Comparison of ENCODE assay signal across 7 cellular contexts in the genomic region with DNA sequence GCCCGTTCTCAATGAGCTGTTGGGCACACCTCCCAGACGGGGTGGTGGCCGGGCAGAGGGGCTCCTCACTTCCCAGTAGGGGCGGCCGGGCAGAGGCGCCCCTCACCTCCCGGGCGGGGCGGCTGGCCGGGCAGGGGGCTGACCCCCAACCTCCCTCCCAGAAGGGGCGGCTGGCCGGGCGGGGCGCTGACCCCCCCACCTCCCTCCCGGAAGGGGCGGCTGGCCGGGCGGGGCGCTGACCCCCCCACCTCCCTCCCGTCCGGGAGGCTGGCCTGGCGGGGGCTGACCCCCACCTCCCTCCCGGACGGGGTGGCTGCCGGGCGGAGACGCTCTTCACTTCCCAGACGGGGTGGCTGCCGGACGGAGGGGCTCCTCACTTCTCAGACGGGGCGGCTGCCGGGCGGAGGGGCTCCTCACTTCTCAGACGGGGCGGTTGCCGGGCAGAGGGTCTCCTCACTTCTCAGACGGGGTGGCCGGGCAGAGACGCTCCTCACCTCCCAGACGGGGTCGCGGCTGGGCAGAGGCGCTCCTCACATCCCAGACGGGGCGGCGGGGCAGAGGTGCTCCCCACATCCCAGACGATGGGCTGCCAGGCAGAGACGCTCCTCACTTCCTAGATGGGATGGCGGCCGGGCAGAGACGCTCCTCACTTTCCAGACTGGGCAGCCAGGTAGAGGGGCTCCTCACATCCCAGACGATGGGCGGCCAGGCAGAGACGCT. TPM values are rescaled to one million over a fixed set of nuclear protein-coding genes. Genes with fewer than 3 reads are reported as not detected.
DNase-seq lines count a peak whose midpoint lies in the region; ATAC-seq, FAIRE-seq and TF ChIP-seq lines count a peak whose summit lies in the region.
"Not testable (repeated sequence)": the region's sequence is repeated elsewhere in the genome, so short reads cannot be mapped to it uniquely, and the experiment has no call there.

No MANE protein-coding gene starts in this region.

- peaks cover 18% of the 10 kb centered on the region for H3K79me2 ChIP-seq in HepG2 (ENCODE audit: insufficient read depth, low read length)

- not testable (repeated sequence) for TF ChIP-seq EP300 in HepG2 (IDR thresholded peaks at IDR 0.05; ENCODE audit: low read depth in 2 of 2, low read length in 2 of 2); HepG2 (CRISPR knock-in tag; IDR thresholded peaks at IDR 0.05; ENCODE audit: borderline replicate concordance)

- peak overlapping the region; percentile 78 for H3K4me3 Mint-ChIP-seq in Calu3 (ENCODE audit: low read depth, unreplicated experiment)
- H3K4me3 Mint-ChIP-seq in T-helper 17 cell: peak overlapping the region; percentile 79
- peak overlapping the region; percentile 80 for H3K4me3 Mint-ChIP-seq in activated CD8-positive, alpha-beta T cell treated with anti-CD3 and anti-CD28 coated beads for 36 hours
- H3K4me3 Mint-ChIP-seq in activated naive CD4-positive, alpha-beta T cell treated with anti-CD3 and anti-CD28 coated beads for 36 hours: peak overlapping the region; percentile 84
- peak overlapping the region; percentile 82 for H3K4me3 Mint-ChIP-seq in stimulated activated effector memory CD8-positive, alpha-beta T cell treated with anti-CD3 and anti-CD28 coated beads, Interleukin-12 subunit alpha, Interleukin-12 subunit beta, amount 100 ng/mL, for 72 hours

- not testable (repeated sequence) for H3K4me2 ChIP-seq in HepG2 (ENCODE audit: low read depth, low read length)

- ATAC-seq in T-helper 17 cell; activated CD8-positive, alpha-beta T cell treated with anti-CD3 and anti-CD28 coated beads for 36 hours; HepG2; stimulated activated effector memory CD8-positive, alpha-beta T cell treated with anti-CD3 and anti-CD28 coated beads, Interleukin-12 subunit alpha, Interleukin-12 subunit beta, amount 100 ng/mL, for 72 hours: not testable (repeated sequence)

- in situ Hi-C loops in HepG2 (cut with HindIII; ENCODE audit: extremely low pct_ligation_motif_present, low pct_unique_long_range_greater_than_20kb): loop anchor here (25.0 kb wide), 1 partner anchor 687 kb away; no protein-coding TSS in a partner anchor

- H3K9ac ChIP-seq in HepG2 (ENCODE audit: insufficient read depth, low read depth, low read length): not testable (repeated sequence)

- H3K9me3 ChIP-seq in T-helper 17 cell (ENCODE audit: control insufficient read depth, low read length, poor library complexity, severe bottlenecking); HepG2 (ENCODE audit: low read length): not testable (repeated sequence)

- not testable (repeated sequence) for H3K27me3 ChIP-seq in HepG2 (ENCODE audit: control insufficient read depth in 1 of 2, insufficient read depth in 2 of 2, low read length in 2 of 2)

- H4K20me1 ChIP-seq in HepG2 (ENCODE audit: insufficient read depth, low read length): not testable (repeated sequence)

- not testable (repeated sequence) for TF ChIP-seq CTCF in Calu3 (IDR thresholded peaks at IDR 0.05; ENCODE audit: unreplicated experiment); activated CD8-positive, alpha-beta T cell treated with anti-CD3 and anti-CD28 coated beads for 36 hours (IDR thresholded peaks at IDR 0.05); coronary artery (IDR thresholded peaks at IDR 0.05); HepG2 (CRISPR knock-in tag; IDR thresholded peaks at IDR 0.05)

- H3K27ac ChIP-seq in coronary artery; HepG2 (ENCODE audit: extremely low read length, insufficient read depth, low read length): not testable (repeated sequence)

- not testable (repeated sequence) for H3K27ac Mint-ChIP-seq in Calu3 (ENCODE audit: unreplicated experiment); T-helper 17 cell; activated CD8-positive, alpha-beta T cell treated with anti-CD3 and anti-CD28 coated beads for 36 hours; activated naive CD4-positive, alpha-beta T cell treated with anti-CD3 and anti-CD28 coated beads for 36 hours; stimulated activated effector memory CD8-positive, alpha-beta T cell treated with anti-CD3 and anti-CD28 coated beads, Interleukin-12 subunit alpha, Interleukin-12 subunit beta, amount 100 ng/mL, for 72 hours

- peaks cover 45% of the 10 kb centered on the region for H3K4me1 ChIP-seq in HepG2 (ENCODE audit: insufficient read depth, low read length)

- TF ChIP-seq POLR2A in HepG2 (IDR thresholded peaks at IDR 0.05; ENCODE audit: insufficient read depth in 1 of 2, low read depth in 2 of 2, low read length in 2 of 2): not testable (repeated sequence)

- FAIRE-seq in HepG2 (lab: Jason Lieb, UNC): not testable (repeated sequence)

- TF ChIP-seq RAD21 in HepG2 (CRISPR knock-in tag; IDR thresholded peaks at IDR 0.05): not testable (repeated sequence)

- CTCF ChIA-PET in Calu3 (lab: Charles Lee): interaction anchor here (0.6 kb wide), 1 partner anchor 750 kb away, joined by 3 read pairs; no protein-coding TSS in a partner anchor
- CTCF ChIA-PET in activated CD8-positive, alpha-beta T cell treated with anti-CD3 and anti-CD28 coated beads for 36 hours (lab: Charles Lee): interaction anchor here (2.5 kb wide), 1 partner anchor 10 kb away, joined by 12 read pairs; no protein-coding TSS in a partner anchor
- CTCF ChIA-PET in activated naive CD4-positive, alpha-beta T cell treated with anti-CD3 and anti-CD28 coated beads for 36 hours (lab: Charles Lee): interaction anchor here (3.7 kb wide), 1 partner anchor 8 kb away, joined by 22 read pairs; no protein-coding TSS in a partner anchor
- CTCF ChIA-PET in HepG2 (lab: Yijun Ruan, JAX; ENCODE audit: low intra/inter-chr PET ratio, low total read pairs): not testable (repeated sequence)

- WGBS in HepG2 (ENCODE audit: low lambda C conversion rate): 90% methylated on average over 33 of the region's 55 CpGs

- H3K36me3 ChIP-seq in HepG2 (replicated peaks in 1 of 2; ENCODE audit: control insufficient read depth in 1 of 2, insufficient read depth in 2 of 2, low read length in 2 of 2): not testable (repeated sequence)

- not testable (repeated sequence) for H3K9me3 Mint-ChIP-seq in Calu3 (ENCODE audit: low read depth, unreplicated experiment); activated CD8-positive, alpha-beta T cell treated with anti-CD3 and anti-CD28 coated beads for 36 hours; activated naive CD4-positive, alpha-beta T cell treated with anti-CD3 and anti-CD28 coated beads for 36 hours; stimulated activated effector memory CD8-positive, alpha-beta T cell treated with anti-CD3 and anti-CD28 coated beads, Interleukin-12 subunit alpha, Interleukin-12 subunit beta, amount 100 ng/mL, for 72 hours

- peaks cover 28% of the 10 kb centered on the region for H3K36me3 Mint-ChIP-seq in Calu3 (ENCODE audit: insufficient read depth, unreplicated experiment)
- not testable (repeated sequence) for H3K36me3 Mint-ChIP-seq in T-helper 17 cell (ENCODE audit: low read depth); activated CD8-positive, alpha-beta T cell treated with anti-CD3 and anti-CD28 coated beads for 36 hours (ENCODE audit: low read depth); activated naive CD4-positive, alpha-beta T cell treated with anti-CD3 and anti-CD28 coated beads for 36 hours (ENCODE audit: low read depth); stimulated activated effector memory CD8-positive, alpha-beta T cell treated with anti-CD3 and anti-CD28 coated beads, Interleukin-12 subunit alpha, Interleukin-12 subunit beta, amount 100 ng/mL, for 72 hours

- peaks cover 11% of the 10 kb centered on the region for H3K4me1 Mint-ChIP-seq in Calu3 (ENCODE audit: low read depth, unreplicated experiment)
- H3K4me1 Mint-ChIP-seq in T-helper 17 cell: peaks cover 15% of the 10 kb centered on the region
- H3K4me1 Mint-ChIP-seq in activated CD8-positive, alpha-beta T cell treated with anti-CD3 and anti-CD28 coated beads for 36 hours (ENCODE audit: low read depth): peaks cover 21% of the 10 kb centered on the region
- H3K4me1 Mint-ChIP-seq in activated naive CD4-positive, alpha-beta T cell treated with anti-CD3 and anti-CD28 coated beads for 36 hours (ENCODE audit: low read depth): peaks cover 27% of the 10 kb centered on the region
- peaks cover 18% of the 10 kb centered on the region for H3K4me1 Mint-ChIP-seq in stimulated activated effector memory CD8-positive, alpha-beta T cell treated with anti-CD3 and anti-CD28 coated beads, Interleukin-12 subunit alpha, Interleukin-12 subunit beta, amount 100 ng/mL, for 72 hours

- H2AFZ ChIP-seq in HepG2 (ENCODE audit: low read length): not testable (repeated sequence)

- BruUV-seq in Calu3 (replicated peaks; lab: Mats Ljungman, UMichigan); HepG2 (replicated peaks; lab: Mats Ljungman, UMichigan): not testable (repeated sequence)

- intact Hi-C loops in Calu3 (cut with micrococcal nuclease; ENCODE audit: unreplicated experiment): loop anchor here (5.0 kb wide), 1 partner anchor 243 kb away; no protein-coding TSS in a partner anchor
- intact Hi-C loops in activated CD8-positive, alpha-beta T cell treated with anti-CD3 and anti-CD28 coated beads for 36 hours (cut with micrococcal nuclease); HepG2 (cut with micrococcal nuclease; ENCODE audit: unreplicated experiment): not testable (repeated sequence)
- intact Hi-C loops in activated naive CD4-positive, alpha-beta T cell treated with anti-CD3 and anti-CD28 coated beads for 36 hours (cut with micrococcal nuclease): loop anchor here (5.0 kb wide), 4 partner anchors 137 to 1362 kb away; a partner anchor contains a TSS

- POLR2A ChIA-PET in activated CD8-positive, alpha-beta T cell treated with anti-CD3 and anti-CD28 coated beads for 36 hours (lab: Charles Lee); HepG2 (lab: Yijun Ruan, JAX): not testable (repeated sequence)

- H3K4me3 ChIP-seq in coronary artery: peak overlapping the region; percentile 80
- not testable (repeated sequence) for H3K4me3 ChIP-seq in HepG2 (replicated peaks in 1 of 3; ENCODE audit: insufficient read depth in 1 of 3, low read depth in 2 of 3, low read length in 3 of 3)

- DNase-seq in Calu3: peak; percentile 13
- DNase-seq in T-helper 17 cell; activated CD8-positive, alpha-beta T cell treated with anti-CD3 and anti-CD28 coated beads for 36 hours; activated naive CD4-positive, alpha-beta T cell treated with anti-CD3 and anti-CD28 coated beads for 36 hours; coronary artery (ENCODE audit: low spot score); HepG2 (ENCODE audit: low spot score); stimulated activated effector memory CD8-positive, alpha-beta T cell treated with anti-CD3 and anti-CD28 coated beads, Interleukin-12 subunit alpha, Interleukin-12 subunit beta, amount 100 ng/mL, for 72 hours (ENCODE audit: low spot score in 2 of 2): not testable (repeated sequence)

- not testable (repeated sequence) for H3K27me3 Mint-ChIP-seq in Calu3 (ENCODE audit: unreplicated experiment); T-helper 17 cell; activated CD8-positive, alpha-beta T cell treated with anti-CD3 and anti-CD28 coated beads for 36 hours; activated naive CD4-positive, alpha-beta T cell treated with anti-CD3 and anti-CD28 coated beads for 36 hours (ENCODE audit: low read depth)

RNA-seq across cellular contexts. Expression of a gene that starts 1.5 kb away (rescaled TPM):
- 10.5 and 10.6 TPM in 2 replicates for total RNA-seq in Calu3 (2022)
- total RNA-seq in T-helper 17 cell: 10 to 100 TPM in 1 of 2 donors, 1 to 10 TPM in 1; 5.3 to 15.4 TPM
- total RNA-seq in activated CD8-positive, alpha-beta T cell treated with anti-CD3 and anti-CD28 coated beads for 36 hours: 1 to 10 TPM; 4.3 to 5.5 TPM
- 1 to 10 TPM; 4.4 to 5.3 TPM for total RNA-seq in activated naive CD4-positive, alpha-beta T cell treated with anti-CD3 and anti-CD28 coated beads for 36 hours
- 23.8 and 35.5 TPM in 2 replicates for total RNA-seq in HepG2 (2016; rRNA removed; fragmentation: Illumina TruSeq; extraction: Trizol)
- total RNA-seq in HepG2 (2016; cell fraction: cytosol; rRNA removed; fragmentation: Illumina TruSeq; extraction: Trizol; ENCODE audit: low read depth): 3.3 and 3.7 TPM in 2 replicates
- total RNA-seq in HepG2 (2016; cell fraction: insoluble cytoplasmic fraction; rRNA removed; fragmentation: Illumina TruSeq; extraction: Trizol): 27.6 and 34.0 TPM in 2 replicates
- 13.4 and 14.6 TPM in 2 replicates for total RNA-seq in HepG2 (2016; cell fraction: membrane; rRNA removed; fragmentation: Illumina TruSeq; extraction: Trizol)
- total RNA-seq in HepG2 (2016; cell fraction: nucleus; rRNA removed; fragmentation: Illumina TruSeq; extraction: Trizol): 35.9 and 40.7 TPM in 2 replicates
- 16.6 and 21.1 TPM in 2 replicates for polyA plus RNA-seq in HepG2 (2011; rRNA removed)
- polyA plus RNA-seq in HepG2 (2011; cell fraction: cytosol; rRNA removed): 5.9 and 10.4 TPM in 2 replicates
- 10.1 and 15.3 TPM in 2 replicates for polyA plus RNA-seq in HepG2 (2011; cell fraction: nucleus; rRNA removed)
- polyA plus RNA-seq in HepG2 (2012): 20.9 and 22.7 TPM in 2 replicates
- polyA plus RNA-seq in HepG2 (2016; cell fraction: cytosol; fragmentation: Illumina TruSeq; extraction: Trizol; ENCODE audit: low read depth): 3.5 and 3.7 TPM in 2 replicates
- 52.9 and 57.5 TPM in 2 replicates for polyA plus RNA-seq in HepG2 (2016; cell fraction: insoluble cytoplasmic fraction; fragmentation: Illumina TruSeq; extraction: Trizol; ENCODE audit: low read depth)
- polyA plus RNA-seq in HepG2 (2016; cell fraction: membrane; fragmentation: Illumina TruSeq; extraction: Trizol; ENCODE audit: low read depth): 11.6 and 12.9 TPM in 2 replicates
- 54.9 and 62.3 TPM in 2 replicates for polyA plus RNA-seq in HepG2 (2016; cell fraction: nucleus; fragmentation: Illumina TruSeq; extraction: Trizol; ENCODE audit: insufficient read depth, low read depth)
- 1.5 and 1.8 TPM in 2 replicates for polyA minus RNA-seq in HepG2 (2011; rRNA and poly(A)+ RNA removed; ENCODE audit: low replicate concordance)
- 10.1 and 11.6 TPM in 2 replicates for polyA minus RNA-seq in HepG2 (2011; cell fraction: cytosol; rRNA and poly(A)+ RNA removed)
- 52.1 and 73.6 TPM in 2 replicates for polyA minus RNA-seq in HepG2 (2011; cell fraction: nucleus; rRNA and poly(A)+ RNA removed)

RNA-seq across cellular contexts. Expression of a gene that starts 15.5 kb away (rescaled TPM):
- total RNA-seq in Calu3 (2022) (28.2 and 28.3 TPM in 2 replicates), T-helper 17 cell (10 to 100 TPM; 79.0 to 79.4 TPM), HepG2 (2016; rRNA removed; fragmentation: Illumina TruSeq; extraction: Trizol) (89.2 and 103 TPM in 2 replicates)
- total RNA-seq in activated CD8-positive, alpha-beta T cell treated with anti-CD3 and anti-CD28 coated beads for 36 hours: 10 to 100 TPM; 23.7 to 26.5 TPM
- 10 to 100 TPM; 18.6 to 21.0 TPM for total RNA-seq in activated naive CD4-positive, alpha-beta T cell treated with anti-CD3 and anti-CD28 coated beads for 36 hours
- 67.7 and 82.5 TPM in 2 replicates for total RNA-seq in HepG2 (2016; cell fraction: cytosol; rRNA removed; fragmentation: Illumina TruSeq; extraction: Trizol; ENCODE audit: low read depth)
- 88.4 and 98.4 TPM in 2 replicates for total RNA-seq in HepG2 (2016; cell fraction: insoluble cytoplasmic fraction; rRNA removed; fragmentation: Illumina TruSeq; extraction: Trizol)
- total RNA-seq in HepG2 (2016; cell fraction: membrane; rRNA removed; fragmentation: Illumina TruSeq; extraction: Trizol): 66.2 and 85.5 TPM in 2 replicates
- 215 and 231 TPM in 2 replicates for total RNA-seq in HepG2 (2016; cell fraction: nucleus; rRNA removed; fragmentation: Illumina TruSeq; extraction: Trizol)
- polyA plus RNA-seq in HepG2 (2011; rRNA removed): 58.2 and 65.0 TPM in 2 replicates
- polyA plus RNA-seq in HepG2 (2011; cell fraction: cytosol; rRNA removed): 20.3 and 33.5 TPM in 2 replicates
- polyA plus RNA-seq in HepG2 (2011; cell fraction: nucleus; rRNA removed): 72.7 and 78.9 TPM in 2 replicates
- 49.6 and 52.4 TPM in 2 replicates for polyA plus RNA-seq in HepG2 (2012)
- polyA plus RNA-seq in HepG2 (2016; cell fraction: cytosol; fragmentation: Illumina TruSeq; extraction: Trizol; ENCODE audit: low read depth): 4.1 TPM in 2 replicates
- 61.0 and 61.5 TPM in 2 replicates for polyA plus RNA-seq in HepG2 (2016; cell fraction: insoluble cytoplasmic fraction; fragmentation: Illumina TruSeq; extraction: Trizol; ENCODE audit: low read depth)
- polyA plus RNA-seq in HepG2 (2016; cell fraction: membrane; fragmentation: Illumina TruSeq; extraction: Trizol; ENCODE audit: low read depth): 8.3 and 9.4 TPM in 2 replicates
- 95.7 and 106 TPM in 2 replicates for polyA plus RNA-seq in HepG2 (2016; cell fraction: nucleus; fragmentation: Illumina TruSeq; extraction: Trizol; ENCODE audit: insufficient read depth, low read depth)
- 28.8 and 235 TPM in 2 replicates for polyA minus RNA-seq in HepG2 (2011; rRNA and poly(A)+ RNA removed; ENCODE audit: low replicate concordance)
- 103 and 117 TPM in 2 replicates for polyA minus RNA-seq in HepG2 (2011; cell fraction: cytosol; rRNA and poly(A)+ RNA removed)
- polyA minus RNA-seq in HepG2 (2011; cell fraction: nucleus; rRNA and poly(A)+ RNA removed): 733 and 766 TPM in 2 replicates
